In genomic region chr17:78234261-78234865, GRCh38 we compare ENCODE assay signal across 16 cellular contexts. TPM values are rescaled to one million over a fixed set of nuclear protein-coding genes. Genes with fewer than 3 reads are reported as not detected.
DNase-seq lines count a peak whose midpoint lies in the region; ATAC-seq and TF ChIP-seq lines count a peak whose summit lies in the region.
"Had no signal": no experiment of that assay in that cellular context is flagged by ENCODE, and none has a peak within 500 bp of the region (broad histone marks: within the 10 kb centered on the region; RNA-seq: fewer than 3 reads in every experiment).

No MANE protein-coding gene starts in this region.

- no peaks in the 10 kb centered on the region for H3K36me3 Mint-ChIP-seq in endodermal cell (ENCODE audit: low read depth)

- H3K4me1 ChIP-seq in endodermal cell (ENCODE audit: control insufficient read depth, insufficient read depth, low read length) (no peaks in the 10 kb centered on the region), osteoblast (ENCODE audit: insufficient read depth, low read length) (no peaks in the 10 kb centered on the region)
- H3K4me1 ChIP-seq: SJSA1 had no signal

- no peak overlapping the region for H3K4me3 Mint-ChIP-seq in endodermal cell

- ATAC-seq in HG03457 (IDR thresholded peaks at IDR 0.05; ENCODE audit: unreplicated experiment): no peak
- ATAC-seq: Panc1 had no signal

- H3K27ac Mint-ChIP-seq in endodermal cell: no peak overlapping the region

- H3K79me2 ChIP-seq in osteoblast (ENCODE audit: insufficient read depth, low read length): no peaks in the 10 kb centered on the region

- no peak overlapping the region for H3K4me2 ChIP-seq in osteoblast (ENCODE audit: insufficient read depth, low read length)
- H3K4me2 ChIP-seq: KMS-11 had no signal

- no peaks in the 10 kb centered on the region for H3K9me3 ChIP-seq in endodermal cell (ENCODE audit: control insufficient read depth, low read length)
- no peaks in the 10 kb centered on the region for H3K9me3 ChIP-seq in osteoblast (ENCODE audit: low read depth, low read length)
- H3K9me3 ChIP-seq: SJSA1 had no signal

- no peaks in the 10 kb centered on the region for H3K9me3 Mint-ChIP-seq in endodermal cell

- 91 to 95% methylated on average over 11 to 17 of the region's 17 CpGs for WGBS in endodermal cell (ENCODE audit: insufficient coverage in 1 of 2, insufficient read length in 1 of 2), 2 experiments

- no peak overlapping the region for H2AFZ ChIP-seq in osteoblast (ENCODE audit: low read length)

- TF ChIP-seq CTCF in endodermal cell (conservative IDR thresholded peaks at IDR 0.05): no peak
- TF ChIP-seq CTCF in osteoblast (IDR thresholded peaks at IDR 0.05; ENCODE audit: extremely low read depth, low read depth, low read length): no peak

- H3K36me3 ChIP-seq in H7 (replicated peaks; ENCODE audit: control insufficient read depth, insufficient read depth, low read length) (no peaks in the 10 kb centered on the region), endodermal cell (ENCODE audit: control insufficient read depth, insufficient read depth, low read length) (no peaks in the 10 kb centered on the region), osteoblast (ENCODE audit: insufficient read depth, low read length) (no peaks in the 10 kb centered on the region)
- H3K36me3 ChIP-seq: SJSA1 had no signal

- H3K27ac ChIP-seq in endodermal cell (ENCODE audit: low read depth, low read length): no peak overlapping the region
- H3K27ac ChIP-seq in osteoblast (ENCODE audit: low read depth, low read length): no peak overlapping the region
- H3K27ac ChIP-seq: C4-2B, KMS-11, SJSA1 had no signal

- no peak overlapping the region for H3K4me3 ChIP-seq in H7 (ENCODE audit: insufficient read depth, low read depth, low read length)
- no peak overlapping the region for H3K4me3 ChIP-seq in endodermal cell (ENCODE audit: low read length)
- H3K4me3 ChIP-seq in osteoblast (ENCODE audit: insufficient read depth, low read length): no peak overlapping the region
- H3K4me3 ChIP-seq: SJSA1 had no signal

- DNase-seq in H7 (peak; percentile 58), SK-N-DZ (ENCODE audit: low spot score) (peak; percentile 25), endodermal cell (peak; percentile 50), osteoblast (ENCODE audit: insufficient read length, low spot score, missing footprints) (peak; percentile 69), T-helper 9 cell (no peak)
- DNase-seq in stimulated activated CD4-positive, alpha-beta T cell treated with anti-CD3 and anti-CD28 coated beads, Interleukin-1b, Interleukin-23, amount 100 ng/mL, for 48 hours: no peak
- DNase-seq: NCI-H1417 treated with DMSO at 0.1 percent for 48 hours, NCI-H187 treated with DMSO at 0.1 percent for 48 hours, NCI-H526 had no signal

- peaks cover 2% of the 10 kb centered on the region for H3K4me1 Mint-ChIP-seq in endodermal cell

- no peak overlapping the region for H3K9ac ChIP-seq in endodermal cell (ENCODE audit: extremely low read depth, low read length, poor library complexity, severe bottlenecking)
- H3K9ac ChIP-seq: KMS-11 had no signal

- no peaks in the 10 kb centered on the region for H4K20me1 ChIP-seq in osteoblast (ENCODE audit: insufficient read depth, low read length)

- H3K27me3 ChIP-seq in H7 (ENCODE audit: control insufficient read depth, insufficient read depth, low read length): peaks cover 30% of the 10 kb centered on the region
- peaks cover 28% of the 10 kb centered on the region for H3K27me3 ChIP-seq in endodermal cell (ENCODE audit: control insufficient read depth, insufficient read depth, low read length, poor library complexity, severe bottlenecking)
- peaks cover 28% of the 10 kb centered on the region for H3K27me3 ChIP-seq in osteoblast (ENCODE audit: insufficient read depth, low read length)

- peaks cover 35% of the 10 kb centered on the region for H3K27me3 Mint-ChIP-seq in endodermal cell (ENCODE audit: insufficient read depth)

RNA-seq across cellular contexts. Expression of gene TMEM235, which starts 2.9 kb away (rescaled TPM):
- total RNA-seq in H7 (2014; rRNA removed; shearing (Covaris generic)): not detected in 2 replicates
- polyA plus RNA-seq in SK-N-DZ (2014; cell fraction: cytosol; rRNA removed): 0.63 TPM in 1 of 2 replicates, not detected in the other
- 0.60 and 1.3 TPM in 2 replicates for polyA plus RNA-seq in SK-N-DZ (2014; cell fraction: nucleus; rRNA removed)
- under 1 TPM in 1 of 2 donors, not detected in 1; 0.33 TPM for total RNA-seq in endodermal cell
- polyA plus RNA-seq in endodermal cell (2013, experiment 1 of 2): not detected
- polyA plus RNA-seq in endodermal cell (2013, experiment 2 of 2): 0.33 TPM
- not detected in 2 replicates for total RNA-seq in osteoblast
- total RNA-seq: H4, HT-29, SJSA1 had no signal

RNA-seq across cellular contexts. Expression of gene BIRC5, which starts 20.3 kb away (rescaled TPM):
- 152 and 154 TPM in 2 replicates for total RNA-seq in H7 (2014; rRNA removed; shearing (Covaris generic))
- polyA plus RNA-seq in SK-N-DZ (2014; cell fraction: cytosol; rRNA removed): 200 and 212 TPM in 2 replicates
- 123 and 127 TPM in 2 replicates for polyA plus RNA-seq in SK-N-DZ (2014; cell fraction: nucleus; rRNA removed)
- total RNA-seq in endodermal cell (10 to 100 TPM; 59.7 to 89.6 TPM), osteoblast (8.0 and 11.5 TPM in 2 replicates)
- 113 TPM for polyA plus RNA-seq in endodermal cell (2013, experiment 1 of 2)
- 112 TPM for polyA plus RNA-seq in endodermal cell (2013, experiment 2 of 2)

RNA-seq across cellular contexts. Expression of gene AFMID, which starts 47.2 kb away (rescaled TPM):
- total RNA-seq in H7 (2014; rRNA removed; shearing (Covaris generic)): 36.4 and 43.0 TPM in 2 replicates
- polyA plus RNA-seq in SK-N-DZ (2014; cell fraction: cytosol; rRNA removed): 49.4 and 55.0 TPM in 2 replicates
- 43.4 and 56.3 TPM in 2 replicates for polyA plus RNA-seq in SK-N-DZ (2014; cell fraction: nucleus; rRNA removed)
- total RNA-seq in endodermal cell (10 to 100 TPM; 46.5 to 52.4 TPM), osteoblast (20.0 and 23.2 TPM in 2 replicates)
- polyA plus RNA-seq in endodermal cell (2013, experiment 1 of 2): 52.0 TPM
- polyA plus RNA-seq in endodermal cell (2013, experiment 2 of 2): 48.2 TPM

RNA-seq across cellular contexts. Expression of gene TK1, which starts 47.5 kb away (rescaled TPM):
- total RNA-seq in H7 (2014; rRNA removed; shearing (Covaris generic)): 48.4 and 56.5 TPM in 2 replicates
- 77.3 and 87.6 TPM in 2 replicates for polyA plus RNA-seq in SK-N-DZ (2014; cell fraction: cytosol; rRNA removed)
- 44.3 and 60.3 TPM in 2 replicates for polyA plus RNA-seq in SK-N-DZ (2014; cell fraction: nucleus; rRNA removed)
- 10 to 100 TPM; 81.0 to 97.4 TPM for total RNA-seq in endodermal cell
- 44.3 TPM for polyA plus RNA-seq in endodermal cell (2013, experiment 1 of 2)
- 48.8 TPM for polyA plus RNA-seq in endodermal cell (2013, experiment 2 of 2)
- 17.7 and 23.9 TPM in 2 replicates for total RNA-seq in osteoblast

Comparison
In these comparisons a context has a peak if more than half of its experiments do, and no peak if none do; other contexts are left out.
1. DNase-seq: peak in H7 (single experiment), SK-N-DZ (single experiment), endodermal cell (single experiment) and osteoblast (single experiment); none in stimulated activated CD4-positive, alpha-beta T cell treated with anti-CD3 and anti-CD28 coated beads, Interleukin-1b, Interleukin-23, amount 100 ng/mL, for 48 hours (single experiment) and T-helper 9 cell (single experiment).